In the genomic region with DNA sequence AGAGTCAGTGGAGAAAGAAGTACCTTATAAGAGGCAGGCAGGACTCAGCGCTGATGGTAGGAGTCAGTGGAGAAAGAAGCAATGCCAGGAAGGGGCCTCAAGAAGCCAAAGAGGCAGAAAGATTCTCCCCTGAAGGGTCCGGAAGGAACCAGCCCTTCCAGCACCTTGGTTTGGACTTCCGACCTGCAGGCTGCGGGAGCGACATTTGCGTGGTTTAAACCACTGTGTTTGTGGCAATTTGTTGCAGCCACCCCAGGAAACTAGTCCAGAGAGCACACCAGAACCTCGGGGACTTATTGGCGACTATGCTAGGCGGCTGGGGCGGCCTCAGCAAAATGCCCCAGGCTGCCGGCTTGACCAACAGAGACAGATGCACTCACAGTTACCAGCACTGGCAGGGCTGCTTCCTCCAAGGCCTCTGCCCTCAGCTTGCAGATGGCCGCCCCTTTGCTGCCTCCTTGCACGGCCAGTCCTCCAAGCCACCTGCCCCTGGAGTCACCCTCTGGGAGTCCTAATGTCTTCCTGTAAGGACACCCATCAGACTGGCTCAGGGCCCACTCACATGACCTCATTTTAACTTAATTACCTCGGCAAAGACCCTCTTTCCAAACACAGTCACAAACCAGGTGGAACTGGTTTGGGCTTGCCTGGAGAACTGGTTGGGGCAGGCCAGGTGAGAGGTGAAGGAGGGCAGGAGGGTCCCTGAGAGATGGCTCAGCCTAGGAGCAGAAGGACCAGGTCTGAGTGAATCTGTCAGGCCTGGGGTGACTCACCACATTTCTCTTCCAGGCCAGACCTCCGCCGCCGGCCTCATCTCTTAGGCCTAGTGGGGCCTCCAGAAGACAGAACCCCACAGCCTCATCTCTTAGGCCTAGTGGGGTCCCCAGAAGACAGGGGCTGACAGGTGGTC, we compare ENCODE assay signal across 11 cellular contexts. TPM values are rescaled to one million over a fixed set of nuclear protein-coding genes. Genes with fewer than 3 reads are reported as not detected.
A peak's percentile ranks its signal among the peaks of the same experiment; 100 is the strongest.
DNase-seq lines count a peak whose midpoint lies in the region; ATAC-seq and TF ChIP-seq lines count a peak whose summit lies in the region.
"Had no signal": no experiment of that assay in that cellular context is flagged by ENCODE, and none has a peak within 500 bp of the region (broad histone marks: within the 10 kb centered on the region; RNA-seq: fewer than 3 reads in every experiment).

No MANE protein-coding gene starts in this region.

- no peaks in the 10 kb centered on the region for H3K9me2 ChIP-seq in SK-N-SH

- H3F3A ChIP-seq in SK-N-SH (replicated peaks; ENCODE audit: insufficient read depth) = peaks cover 4% of the 10 kb centered on the region

- no peak overlapping the region for H3K4me3 ChIP-seq in SK-N-SH (ENCODE audit: low read depth in 2 of 2, low read length in 1 of 2)
- H3K4me3 ChIP-seq in upper lobe of right lung = no peak overlapping the region

- no peaks in the 10 kb centered on the region for H3K9me3 Mint-ChIP-seq in activated CD8-positive, alpha-beta memory T cell treated with anti-CD3 and anti-CD28 coated beads, Interleukin-2, amount 10 ng/mL, durations not matched to agents 7 days and 5 days (ENCODE audit: low read depth)
- H3K9me3 Mint-ChIP-seq: nephron progenitor cell had no signal

- CTCF ChIA-PET in SK-N-SH (lab: Yijun Ruan, JAX) = interaction anchor here (1.0 kb wide), 2 partner anchors 66 to 79 kb away, joined by 3 read pairs; no protein-coding TSS in a partner anchor
- CTCF ChIA-PET in activated CD8-positive, alpha-beta memory T cell treated with anti-CD3 and anti-CD28 coated beads, Interleukin-2, amount 10 ng/mL, durations not matched to agents 7 days and 5 days (lab: Charles Lee) = interaction anchor here (3.8 kb wide), 1 partner anchor 108 kb away, joined by 18 read pairs; no protein-coding TSS in a partner anchor

- TF ChIP-seq CTCF in SK-N-SH (IDR thresholded peaks at IDR 0.05) (no peak), upper lobe of right lung (IDR thresholded peaks at IDR 0.05) (no peak)

- peaks cover 21% of the 10 kb centered on the region for H3K27me3 Mint-ChIP-seq in activated CD8-positive, alpha-beta memory T cell treated with anti-CD3 and anti-CD28 coated beads, Interleukin-2, amount 10 ng/mL, durations not matched to agents 7 days and 5 days

- 77% methylated on average over 11 of the region's 17 CpGs for WGBS in SK-N-SH (ENCODE audit: low lambda C conversion rate)

- no peak overlapping the region for H3K27ac ChIP-seq in SK-N-SH (ENCODE audit: low read depth in 2 of 2, low read length in 1 of 2)
- no peak overlapping the region for H3K27ac ChIP-seq in upper lobe of right lung

- H3K9ac ChIP-seq in SK-N-SH = no peak overlapping the region

- H3K36me3 Mint-ChIP-seq in activated CD8-positive, alpha-beta memory T cell treated with anti-CD3 and anti-CD28 coated beads, Interleukin-2, amount 10 ng/mL, durations not matched to agents 7 days and 5 days = no peaks in the 10 kb centered on the region

- H3K36me3 ChIP-seq in SK-N-SH (replicated peaks in 1 of 2; ENCODE audit: control insufficient read depth in 1 of 2, insufficient read depth in 2 of 2, low read length in 1 of 2) (no peaks in the 10 kb centered on the region), upper lobe of right lung (no peaks in the 10 kb centered on the region)

- ATAC-seq in Right ventricle myocardium superior (ENCODE audit: poor library complexity) (no peak), Right ventricle myocardium inferior (no peak), upper lobe of right lung (no peak), GM21529 (IDR thresholded peaks at IDR 0.05; ENCODE audit: unreplicated experiment) (no peak)
- no peak for ATAC-seq in activated CD8-positive, alpha-beta memory T cell treated with anti-CD3 and anti-CD28 coated beads, Interleukin-2, amount 10 ng/mL, durations not matched to agents 7 days and 5 days

- intact Hi-C loops in Right ventricle myocardium superior (cut with DNase I) = no loop called here
- intact Hi-C loops in Right ventricle myocardium inferior (cut with DNase I) = no loop called here
- intact Hi-C loops in upper lobe of right lung (cut with DNase I) = no loop called here

- no peak overlapping the region for H3K4me2 ChIP-seq in SK-N-SH

- no peak overlapping the region for H3K27ac Mint-ChIP-seq in activated CD8-positive, alpha-beta memory T cell treated with anti-CD3 and anti-CD28 coated beads, Interleukin-2, amount 10 ng/mL, durations not matched to agents 7 days and 5 days

- H3K4me3 Mint-ChIP-seq in activated CD8-positive, alpha-beta memory T cell treated with anti-CD3 and anti-CD28 coated beads, Interleukin-2, amount 10 ng/mL, durations not matched to agents 7 days and 5 days = no peak overlapping the region
- H3K4me3 Mint-ChIP-seq: nephron progenitor cell had no signal

- H3K4me1 ChIP-seq in SK-N-SH (ENCODE audit: control insufficient read depth in 1 of 2, insufficient read depth in 2 of 2, low read depth in 1 of 2, low read length in 1 of 2) = peaks cover 17 to 20% of the 10 kb centered on the region in 2 experiments; a peak in 2 of 4 replicates
- H3K4me1 ChIP-seq in upper lobe of right lung = peaks cover 38% of the 10 kb centered on the region

- H3K4me1 Mint-ChIP-seq in activated CD8-positive, alpha-beta memory T cell treated with anti-CD3 and anti-CD28 coated beads, Interleukin-2, amount 10 ng/mL, durations not matched to agents 7 days and 5 days = peaks cover 33% of the 10 kb centered on the region

- POLR2A ChIA-PET in SK-N-SH (lab: Yijun Ruan, JAX) = no interaction called here

- H2AFZ ChIP-seq in SK-N-SH (ENCODE audit: low read depth) = peak overlapping the region; percentile 70

- no peak for TF ChIP-seq EP300 in SK-N-SH (IDR thresholded peaks at IDR 0.05; ENCODE audit: borderline replicate concordance in 1 of 2, low read depth in 1 of 2, low read length in 1 of 2)

- H3K9me3 ChIP-seq in SK-N-SH (no peaks in the 10 kb centered on the region), upper lobe of right lung (no peaks in the 10 kb centered on the region)

- peak; percentile 40 for DNase-seq in Right ventricle myocardium superior
- DNase-seq in Right ventricle myocardium inferior (ENCODE audit: missing footprints) = no peak
- DNase-seq in SK-N-SH = no peak
- DNase-seq in kidney tubule cell (ENCODE audit: low spot score) = peak; percentile 68
- peak; percentile 54 for DNase-seq in upper lobe of right lung
- no peak for DNase-seq in NCI-H128 (lab: John Stamatoyannopoulos, UW; ENCODE audit: unreplicated experiment)
- DNase-seq in activated CD8-positive, alpha-beta memory T cell treated with anti-CD3 and anti-CD28 coated beads, Interleukin-2, amount 10 ng/mL, durations not matched to agents 7 days and 5 days = no peak
- DNase-seq: NCI-H2171, nephron progenitor cell had no signal

- no peak for TF ChIP-seq RAD21 in SK-N-SH (IDR thresholded peaks at IDR 0.05; ENCODE audit: low read length)

- H3K79me2 ChIP-seq in SK-N-SH (ENCODE audit: insufficient read depth) = no peaks in the 10 kb centered on the region

- H4K20me1 ChIP-seq in SK-N-SH (ENCODE audit: insufficient read depth) = no peaks in the 10 kb centered on the region

- no peaks in the 10 kb centered on the region for H3K27me3 ChIP-seq in SK-N-SH (ENCODE audit: insufficient read depth)
- H3K27me3 ChIP-seq in upper lobe of right lung = no peaks in the 10 kb centered on the region

TF ChIP-seq in SK-N-SH, 30 proteins besides CTCF, POLR2A, EP300 and RAD21:
- TF ChIP-seq, protein P1, sequence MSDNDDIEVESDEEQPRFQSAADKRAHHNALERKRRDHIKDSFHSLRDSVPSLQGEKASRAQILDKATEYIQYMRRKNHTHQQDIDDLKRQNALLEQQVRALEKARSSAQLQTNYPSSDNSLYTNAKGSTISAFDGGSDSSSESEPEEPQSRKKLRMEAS (IDR thresholded peaks at IDR 0.05; ENCODE audit: low read depth) = no peak
- TF ChIP-seq ELF1 (IDR thresholded peaks at IDR 0.05) (no peak), JUND (IDR thresholded peaks at IDR 0.05) (peak; percentile 20; the same call in 1 of the 2 replicates), CHD2 (IDR thresholded peaks at IDR 0.05; ENCODE audit: low read length, partially characterized antibody) (no peak), FOSL2 (IDR thresholded peaks at IDR 0.05; ENCODE audit: borderline replicate concordance, low read depth) (peak; percentile 29; the same call in 1 of the 2 replicates)
- TF ChIP-seq, protein P2, sequence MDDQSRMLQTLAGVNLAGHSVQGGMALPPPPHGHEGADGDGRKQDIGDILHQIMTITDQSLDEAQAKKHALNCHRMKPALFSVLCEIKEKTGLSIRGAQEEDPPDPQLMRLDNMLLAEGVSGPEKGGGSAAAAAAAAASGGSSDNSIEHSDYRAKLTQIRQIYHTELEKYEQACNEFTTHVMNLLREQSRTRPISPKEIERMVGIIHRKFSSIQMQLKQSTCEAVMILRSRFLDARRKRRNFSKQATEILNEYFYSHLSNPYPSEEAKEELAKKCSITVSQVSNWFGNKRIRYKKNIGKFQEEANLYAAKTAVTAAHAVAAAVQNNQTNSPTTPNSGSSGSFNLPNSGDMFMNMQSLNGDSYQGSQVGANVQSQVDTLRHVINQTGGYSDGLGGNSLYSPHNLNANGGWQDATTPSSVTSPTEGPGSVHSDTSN (IDR thresholded peaks at IDR 0.05) = peak; percentile 22; the same call in 1 of the 2 replicates

RNA-seq across cellular contexts. Expression of gene CALML3, which starts 26.1 kb away (rescaled TPM):
- not detected for total RNA-seq in Right ventricle myocardium superior
- not detected for total RNA-seq in Right ventricle myocardium inferior
- polyA plus RNA-seq in SK-N-SH (2012; rRNA removed) = not detected in 2 replicates
- polyA plus RNA-seq in SK-N-SH (2012; cell fraction: cytosol; rRNA removed) = not detected in 2 replicates
- not detected in 2 replicates for polyA plus RNA-seq in SK-N-SH (2012; cell fraction: nucleus; rRNA removed)
- not detected for total RNA-seq in upper lobe of right lung
- total RNA-seq in activated CD8-positive, alpha-beta memory T cell treated with anti-CD3 and anti-CD28 coated beads, Interleukin-2, amount 10 ng/mL, durations not matched to agents 7 days and 5 days = not detected
- polyA plus RNA-seq: BJ had no signal

RNA-seq across cellular contexts. Expression of gene CALML5, which starts 51.5 kb away (rescaled TPM):
- not detected for total RNA-seq in Right ventricle myocardium superior
- not detected for total RNA-seq in Right ventricle myocardium inferior
- not detected in 2 replicates for polyA plus RNA-seq in SK-N-SH (2012; rRNA removed)
- not detected in 2 replicates for polyA plus RNA-seq in SK-N-SH (2012; cell fraction: cytosol; rRNA removed)
- polyA plus RNA-seq in SK-N-SH (2012; cell fraction: nucleus; rRNA removed) = not detected in 2 replicates
- not detected for total RNA-seq in upper lobe of right lung
- not detected for total RNA-seq in activated CD8-positive, alpha-beta memory T cell treated with anti-CD3 and anti-CD28 coated beads, Interleukin-2, amount 10 ng/mL, durations not matched to agents 7 days and 5 days
- polyA plus RNA-seq: BJ had no signal

Comparison
In these comparisons a context has a peak if more than half of its experiments do, and no peak if none do; other contexts are left out.
1. DNase-seq: peak in Right ventricle myocardium superior (single experiment), kidney tubule cell (single experiment) and upper lobe of right lung (single experiment); none in Right ventricle myocardium inferior (single experiment), SK-N-SH (single experiment), NCI-H128 (single experiment) and activated CD8-positive, alpha-beta memory T cell treated with anti-CD3 and anti-CD28 coated beads, Interleukin-2, amount 10 ng/mL, durations not matched to agents 7 days and 5 days (single experiment).